10 cellular contexts compared by ENCODE assay signal in the genomic region with DNA sequence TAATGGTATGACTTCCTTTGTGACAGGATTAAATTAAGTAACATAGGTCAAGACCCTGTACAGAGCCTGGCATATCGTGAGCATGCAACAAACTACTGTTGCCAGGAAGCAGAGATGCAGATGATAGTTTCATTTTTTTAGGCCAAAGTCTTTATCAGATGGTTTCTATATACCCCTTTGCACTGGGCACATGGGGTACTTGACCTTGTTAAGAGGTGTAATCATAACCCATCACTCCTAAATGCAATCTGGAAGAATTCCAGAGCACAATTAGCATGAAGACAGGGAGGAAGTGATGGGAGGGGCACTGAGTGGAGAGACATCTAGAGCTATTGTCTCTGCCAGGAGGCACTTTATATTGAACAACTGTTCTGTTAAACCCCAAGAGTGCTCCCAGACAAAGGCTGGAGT. TPM values are rescaled to one million over a fixed set of nuclear protein-coding genes. Genes with fewer than 3 reads are reported as not detected.
DNase-seq lines count a peak whose midpoint lies in the region; ATAC-seq and TF ChIP-seq lines count a peak whose summit lies in the region.
"Had no signal": no experiment of that assay in that cellular context is flagged by ENCODE, and none has a peak within 500 bp of the region (broad histone marks: within the 10 kb centered on the region; RNA-seq: fewer than 3 reads in every experiment).

No MANE protein-coding gene starts in this region.

- H3F3A ChIP-seq in PC-3 (ENCODE audit: low read length, unreplicated experiment) = no peaks in the 10 kb centered on the region

- H3K9me2 ChIP-seq in PC-3 (replicated peaks; ENCODE audit: low read length) = no peaks in the 10 kb centered on the region

- H3K36me3 ChIP-seq in PC-3 (ENCODE audit: low read depth, low read length) (no peaks in the 10 kb centered on the region; the same call in 1 of the 2 replicates), subcutaneous abdominal adipose tissue (ENCODE audit: control insufficient read depth in 5 of 5, insufficient read depth in 5 of 5, low read length in 5 of 5) (peaks cover 0 to 7% (median 0%) of the 10 kb centered on the region in 5 donors)

- H3K27ac Mint-ChIP-seq in T-helper 1 cell treated with Interleukin-12 subunit alpha and Interleukin-12 subunit beta and Interleukin-4 antibody, amounts not matched to agents 30 μg/mL and 1 μg/mL, for 36 hours = peak overlapping the region; percentile 50

- no peak for ATAC-seq in PC-3
- no peak for ATAC-seq in HG02588 (IDR thresholded peaks at IDR 0.05; ENCODE audit: unreplicated experiment)

- H3K4me3 ChIP-seq in PC-3 (ENCODE audit: low read length) = no peak overlapping the region
- no peak overlapping the region for H3K4me3 ChIP-seq in subcutaneous abdominal adipose tissue (ENCODE audit: low read depth in 1 of 5, low read length in 5 of 5)

- no peak for DNase-seq in T-helper 1 cell
- DNase-seq in PC-3 = no peak
- no peak for DNase-seq in epithelial cell of prostate (ENCODE audit: low read depth, low spot score)
- DNase-seq in posterior cingulate gyrus = no peak
- DNase-seq in AG08396 (ENCODE audit: low spot score) = no peak
- DNase-seq: kidney glomerular epithelial cell; stimulated activated CD4-positive, alpha-beta T cell treated with anti-CD3 and anti-CD28 coated beads, Interleukin-1b, Interleukin-23, amount 100 ng/mL, for 48 hours had no signal

- no peaks in the 10 kb centered on the region for H3K27me3 ChIP-seq in PC-3 (ENCODE audit: low read length)
- no peaks in the 10 kb centered on the region for H3K27me3 ChIP-seq in subcutaneous abdominal adipose tissue (ENCODE audit: control insufficient read depth in 5 of 5, insufficient read depth in 4 of 5, low read length in 5 of 5)

- no peaks in the 10 kb centered on the region for H3K27me3 Mint-ChIP-seq in T-helper 1 cell treated with Interleukin-12 subunit alpha and Interleukin-12 subunit beta and Interleukin-4 antibody, amounts not matched to agents 30 μg/mL and 1 μg/mL, for 36 hours (ENCODE audit: low read depth)

- peaks cover 85% of the 10 kb centered on the region for H3K79me2 ChIP-seq in PC-3 (ENCODE audit: low read length)

- no peak overlapping the region for H3K9ac ChIP-seq in PC-3 (ENCODE audit: low read length)
- H3K9ac ChIP-seq in subcutaneous abdominal adipose tissue (ENCODE audit: low read length in 5 of 5) = no peak overlapping the region

- H3K4me2 ChIP-seq in PC-3 (ENCODE audit: low read length) = no peak overlapping the region

- H3K27ac ChIP-seq in PC-3 (ENCODE audit: low read length) (peak overlapping the region; percentile 60; the same call in 1 of the 2 replicates), epithelial cell of prostate (peak overlapping the region; percentile 98), subcutaneous abdominal adipose tissue (ENCODE audit: low read depth, low read length) (peak overlapping the region; percentile 27)

- no peaks in the 10 kb centered on the region for H3K9me3 Mint-ChIP-seq in T-helper 1 cell treated with Interleukin-12 subunit alpha and Interleukin-12 subunit beta and Interleukin-4 antibody, amounts not matched to agents 30 μg/mL and 1 μg/mL, for 36 hours

- peaks cover 75% of the 10 kb centered on the region for H3K4me1 Mint-ChIP-seq in T-helper 1 cell treated with Interleukin-12 subunit alpha and Interleukin-12 subunit beta and Interleukin-4 antibody, amounts not matched to agents 30 μg/mL and 1 μg/mL, for 36 hours (ENCODE audit: low read depth)

- no peak overlapping the region for H2AFZ ChIP-seq in PC-3 (ENCODE audit: low read length)

- H3K4me3 Mint-ChIP-seq in T-helper 1 cell treated with Interleukin-12 subunit alpha and Interleukin-12 subunit beta and Interleukin-4 antibody, amounts not matched to agents 30 μg/mL and 1 μg/mL, for 36 hours = no peak overlapping the region

- POLR2A ChIA-PET in PC-3 (lab: Charles Lee; ENCODE audit: unreplicated experiment) = interaction anchor here (0.7 kb wide), 1 partner anchor 51 kb away, joined by 4 read pairs; no protein-coding TSS in a partner anchor

- CTCF ChIA-PET in PC-3 (lab: Charles Lee) = no interaction called here

- H3K4me1 ChIP-seq in PC-3 (ENCODE audit: insufficient read depth, low read length) (peaks cover 35% of the 10 kb centered on the region), subcutaneous abdominal adipose tissue (ENCODE audit: control insufficient read depth in 5 of 5, insufficient read depth in 5 of 5, low read length in 5 of 5) (peaks cover 16 to 70% (median 62%) of the 10 kb centered on the region in 5 donors)

- H3K9me3 ChIP-seq in PC-3 (ENCODE audit: low read length) (no peaks in the 10 kb centered on the region), subcutaneous abdominal adipose tissue (ENCODE audit: control insufficient read depth in 5 of 5, low read length in 5 of 5) (no peaks in the 10 kb centered on the region)

- peaks cover 24% of the 10 kb centered on the region for H3K36me3 Mint-ChIP-seq in T-helper 1 cell treated with Interleukin-12 subunit alpha and Interleukin-12 subunit beta and Interleukin-4 antibody, amounts not matched to agents 30 μg/mL and 1 μg/mL, for 36 hours (ENCODE audit: low read depth)

- TF ChIP-seq CTCF in PC-3 (conservative IDR thresholded peaks at IDR 0.05; ENCODE audit: low read depth, low read length) = no peak

- H4K20me1 ChIP-seq in PC-3 (ENCODE audit: low read length) = no peaks in the 10 kb centered on the region

- intact Hi-C loops in PC-3 (cut with micrococcal nuclease) (no loop called here), posterior cingulate gyrus (cut with DNase I) (no loop called here)

- no TSS peak for BruUV-seq in PC-3 (replicated peaks; lab: Mats Ljungman, UMichigan)

RNA-seq across cellular contexts. Expression of a gene that starts 22.1 kb away (rescaled TPM):
- total RNA-seq in PC-3 (2014; rRNA removed) = 44.2 and 55.2 TPM in 2 replicates

RNA-seq across cellular contexts. Expression of a gene that starts 50.2 kb away (rescaled TPM):
- not detected in 2 replicates for total RNA-seq in PC-3 (2014; rRNA removed)

Comparison
In these comparisons a context has a peak if more than half of its experiments do, and no peak if none do; other contexts are left out.
1. H3K27ac ChIP-seq: peak in every context shown above with its lines; median percentile 98 in epithelial cell of prostate; 60 in PC-3; 27 in subcutaneous abdominal adipose tissue.